In the genomic region with DNA sequence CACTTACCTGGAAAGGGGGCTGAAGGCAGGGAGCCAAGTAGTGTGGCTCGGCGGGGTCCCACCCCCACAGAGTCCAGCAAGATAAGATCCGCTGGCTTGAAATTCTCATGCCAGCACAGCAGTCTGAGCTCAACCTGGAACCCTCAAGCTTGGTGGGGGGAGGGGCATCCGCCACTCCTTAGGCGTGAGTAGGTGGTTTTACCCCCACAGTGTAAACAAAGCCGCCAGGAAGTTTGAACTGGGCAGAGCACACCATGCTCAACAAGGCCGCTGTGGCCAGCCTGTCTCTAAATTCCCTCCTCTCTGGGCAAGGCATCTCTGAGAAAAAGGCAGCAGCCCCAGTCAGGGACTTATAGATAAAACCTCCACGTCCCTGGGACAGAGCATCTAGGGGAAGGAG, we compare ENCODE assay signal across 19 cellular contexts.
A peak's percentile ranks its signal among the peaks of the same experiment; 100 is the strongest.
DNase-seq lines count a peak whose midpoint lies in the region; ATAC-seq, FAIRE-seq and TF ChIP-seq lines count a peak whose summit lies in the region.
"Had no signal": no experiment of that assay in that cellular context is flagged by ENCODE, and none has a peak within 500 bp of the region (broad histone marks: within the 10 kb centered on the region; RNA-seq: fewer than 3 reads in every experiment).

No MANE protein-coding gene starts in this region.

- DNase-seq in DND-41 (peak; percentile 18), HK-2 (ENCODE audit: unreplicated experiment) (peak; percentile 9), H1 (ENCODE audit: low read depth in 1 of 2, low spot score in 2 of 2) (peak; percentile 9 to 49), lower lobe of right lung (peak; percentile 49), GM12891 (ENCODE audit: insufficient read length, low spot score) (no peak)
- DNase-seq: HCEC 1CT; NCI-H1048; NCI-H2081 treated with DMSO at 0.1 percent for 48 hours; NCI-H524 treated with DMSO at 0.1 percent for 48 hours; NK-92 treated with Interleukin-12 subunit alpha and Interleukin-12 subunit beta, amount 100 ng/mL, for 24 hours; PC-3; SW 1271 had no signal

- H2BK20ac ChIP-seq in H1 (ENCODE audit: low read length) = no peak overlapping the region

- FAIRE-seq in H1 (lab: Jason Lieb, UNC) (no peak), GM12891 (lab: Jason Lieb, UNC) (no peak)
- FAIRE-seq: A549, GM19239 had no signal

- POLR2A ChIA-PET in H1 (lab: Charles Lee; ENCODE audit: partially characterized antibody) = no interaction called here

- no peak overlapping the region for H3K56ac ChIP-seq in H1 (replicated peaks; ENCODE audit: insufficient read length, low read depth, low read length)

- H3K18ac ChIP-seq in H1 (ENCODE audit: extremely low read depth, low read length) = no peak overlapping the region

- H2AFZ ChIP-seq in DND-41 (ENCODE audit: low read depth, low read length) (no peak overlapping the region), H1 (ENCODE audit: low read length) (peak overlapping the region; percentile 91)

- H3K9me3 ChIP-seq in DND-41 (ENCODE audit: insufficient read depth, low read length, severe bottlenecking) = no peaks in the 10 kb centered on the region
- H3K9me3 ChIP-seq in H1 (ENCODE audit: insufficient read depth in 2 of 2, low read depth in 1 of 2, low read length in 1 of 2) = no peaks in the 10 kb centered on the region
- H3K9me3 ChIP-seq in lower lobe of right lung = no peaks in the 10 kb centered on the region
- H3K9me3 ChIP-seq: A549 had no signal

- no peaks in the 10 kb centered on the region for H3K27me3 ChIP-seq in DND-41 (ENCODE audit: insufficient read depth, low read length, poor library complexity)
- H3K27me3 ChIP-seq in H1 (replicated peaks in 1 of 4; ENCODE audit: control insufficient read depth in 3 of 4, extremely low read depth in 1 of 4, insufficient read depth in 3 of 4, low read length in 3 of 4) = no peaks in the 10 kb centered on the region
- no peaks in the 10 kb centered on the region for H3K27me3 ChIP-seq in lower lobe of right lung (ENCODE audit: low read depth)
- H3K27me3 ChIP-seq: BLaER1 treated with 17β-estradiol and CSF1 and Interleukin-3, amounts not matched to agents 10 nM and 100 nM had no signal

- no peaks in the 10 kb centered on the region for H3K4me1 ChIP-seq in DND-41 (ENCODE audit: insufficient read depth, low read length)
- peaks cover 0 to 5% (median 0%) of the 10 kb centered on the region in 4 experiments; a peak in 2 of 7 replicates for H3K4me1 ChIP-seq in H1 (replicated peaks in 1 of 4; ENCODE audit: control insufficient read depth in 3 of 4, insufficient read depth in 4 of 4, low read length in 3 of 4)
- H3K4me1 ChIP-seq in lower lobe of right lung = no peaks in the 10 kb centered on the region
- H3K4me1 ChIP-seq: A549; BLaER1 treated with 17β-estradiol and CSF1 and Interleukin-3, amounts not matched to agents 10 nM and 100 nM had no signal

- intact Hi-C loops in lower lobe of right lung (cut with DNase I) = no loop called here

- TF ChIP-seq RAD21 in H1 (IDR thresholded peaks at IDR 0.05 in 1 of 2, conservative IDR thresholded peaks at IDR 0.05 in 1 of 2; ENCODE audit: low read depth in 2 of 2, low read length in 2 of 2) = no peak

- H3K23me2 ChIP-seq in H1 (ENCODE audit: low read depth, low read length) = no peaks in the 10 kb centered on the region

- CTCF ChIA-PET in H1 (lab: Charles Lee; ENCODE audit: partially characterized antibody) = interaction anchor here (0.8 to 1.4 kb wide), 3 partner anchors 14 to 204 kb away, joined by 3 to 4 read pairs (median 3); no protein-coding TSS in a partner anchor

- H3K9ac ChIP-seq in DND-41 (ENCODE audit: low read depth, low read length) = no peak overlapping the region
- no peak overlapping the region for H3K9ac ChIP-seq in H1 (replicated peaks in 1 of 4; ENCODE audit: extremely low read depth in 1 of 4, low read depth in 3 of 4, low read length in 3 of 4)
- H3K9ac ChIP-seq: BLaER1 treated with 17β-estradiol and CSF1 and Interleukin-3, amounts not matched to agents 10 nM and 100 nM; KMS-11 had no signal

- no peak overlapping the region for H3K23ac ChIP-seq in H1 (ENCODE audit: insufficient read length)

- H3K27ac ChIP-seq in DND-41 (ENCODE audit: low read length) (no peak overlapping the region), H1 (ENCODE audit: low read depth, low read length) (no peak overlapping the region), lower lobe of right lung (no peak overlapping the region)
- H3K27ac ChIP-seq: A549; BLaER1 treated with 17β-estradiol and CSF1 and Interleukin-3, amounts not matched to agents 10 nM and 100 nM; KMS-11 had no signal

- no peak overlapping the region for H2AK5ac ChIP-seq in H1 (ENCODE audit: low read depth, low read length)

- 68% methylated on average over 8 of the region's 8 CpGs; no CpG with 5 or more reads in 1 of the 2 experiments for WGBS in H1 (ENCODE audit: extremely low coverage in 1 of 2, insufficient coverage in 1 of 2, insufficient read length in 1 of 2, insufficient replicate concordance in 2 of 2, low coverage in 1 of 2, low lambda C conversion rate in 2 of 2, missing lambda C conversion rate in 1 of 2), 2 experiments

- no peak overlapping the region for H3K4ac ChIP-seq in H1 (replicated peaks; ENCODE audit: insufficient read length, low read depth, low read length)

- TF ChIP-seq POLR2A in H1 (IDR thresholded peaks at IDR 0.05; ENCODE audit: control extremely low read depth in 1 of 2, low read depth in 2 of 2, low read length in 2 of 2) = no peak
- TF ChIP-seq POLR2A in GM12891 (IDR thresholded peaks at IDR 0.05; ENCODE audit: low read depth, low read length) = no peak

- H4K20me1 ChIP-seq in DND-41 (ENCODE audit: insufficient read depth, low read length) (no peaks in the 10 kb centered on the region), H1 (replicated peaks in 1 of 2; ENCODE audit: control insufficient read depth in 1 of 2, insufficient read depth in 2 of 2, low read length in 2 of 2) (no peaks in the 10 kb centered on the region)
- H4K20me1 ChIP-seq: BLaER1 treated with 17β-estradiol and CSF1 and Interleukin-3, amounts not matched to agents 10 nM and 100 nM had no signal

- no peaks in the 10 kb centered on the region for H3K79me1 ChIP-seq in H1 (ENCODE audit: low read depth, low read length)

- no peak overlapping the region for H3K14ac ChIP-seq in H1 (ENCODE audit: insufficient read length)

- no peak for TF ChIP-seq CTCF in DND-41 (IDR thresholded peaks at IDR 0.05; ENCODE audit: borderline replicate concordance, extremely low read depth, low read length, poor library complexity, severe bottlenecking)
- TF ChIP-seq CTCF in H1 (IDR thresholded peaks at IDR 0.05; ENCODE audit: control extremely low read depth in 1 of 3, insufficient read depth in 1 of 3, low read depth in 1 of 3, low read length in 3 of 3) = no peak
- no peak for TF ChIP-seq CTCF in lower lobe of right lung (IDR thresholded peaks at IDR 0.05)

- no peak overlapping the region for H3K4me2 ChIP-seq in DND-41 (ENCODE audit: insufficient read depth, low read length)
- H3K4me2 ChIP-seq in H1 (ENCODE audit: insufficient read depth in 1 of 2, low read depth in 2 of 2, low read length in 2 of 2) = no peak overlapping the region
- H3K4me2 ChIP-seq: A549; BLaER1 treated with 17β-estradiol and CSF1 and Interleukin-3, amounts not matched to agents 10 nM and 100 nM; KMS-11 had no signal

- H2BK12ac ChIP-seq in H1 (ENCODE audit: low read depth, low read length) = 0 out of 2 replicates have a peak overlapping the region, but pooled peaks have one; percentile 23

- H3K79me2 ChIP-seq in DND-41 (ENCODE audit: insufficient read depth, low read length) = no peaks in the 10 kb centered on the region
- H3K79me2 ChIP-seq in H1 (ENCODE audit: control insufficient read depth in 1 of 2, insufficient read depth in 2 of 2, low read length in 2 of 2) = no peaks in the 10 kb centered on the region

- H3K36me3 ChIP-seq in DND-41 (ENCODE audit: insufficient read depth, low read length) = no peaks in the 10 kb centered on the region
- no peaks in the 10 kb centered on the region for H3K36me3 ChIP-seq in H1 (ENCODE audit: control insufficient read depth in 2 of 4, insufficient read depth in 4 of 4, low read length in 3 of 4)
- no peaks in the 10 kb centered on the region for H3K36me3 ChIP-seq in lower lobe of right lung
- H3K36me3 ChIP-seq: BLaER1 treated with 17β-estradiol and CSF1 and Interleukin-3, amounts not matched to agents 10 nM and 100 nM had no signal

- no peak overlapping the region for H4K8ac ChIP-seq in H1 (ENCODE audit: extremely low read depth, insufficient read depth, low read length)

- ATAC-seq in DND-41 (ENCODE audit: insufficient read depth, low read depth) (0 out of 3 replicates have a peak, but pooled peaks have one; percentile 31), lower lobe of right lung (peak; percentile 55 to 58), GM19023 (IDR thresholded peaks at IDR 0.05; ENCODE audit: unreplicated experiment) (no peak), GM18858 (IDR thresholded peaks at IDR 0.05; ENCODE audit: unreplicated experiment) (no peak), GM19452 (IDR thresholded peaks at IDR 0.05; ENCODE audit: unreplicated experiment) (no peak)
- ATAC-seq: A549, PC-3 had no signal

- H2BK5ac ChIP-seq in H1 (ENCODE audit: low read depth, low read length) = 0 out of 2 replicates have a peak overlapping the region, but pooled peaks have one; percentile 39

- no peak overlapping the region for H4K91ac ChIP-seq in H1 (replicated peaks; ENCODE audit: insufficient read length, low read length)

- H3K4me3 ChIP-seq in DND-41 (ENCODE audit: low read depth in 1 of 2, low read length in 2 of 2) = no peak overlapping the region
- no peak overlapping the region for H3K4me3 ChIP-seq in H1 (ENCODE audit: extremely low read depth in 1 of 4, insufficient read depth in 2 of 4, low read depth in 3 of 4, low read length in 4 of 4)
- no peak overlapping the region for H3K4me3 ChIP-seq in lower lobe of right lung
- H3K4me3 ChIP-seq: A549; BLaER1 treated with 17β-estradiol and CSF1 and Interleukin-3, amounts not matched to agents 10 nM and 100 nM had no signal

- no peak for TF ChIP-seq EP300 in H1 (IDR thresholded peaks at IDR 0.05; ENCODE audit: borderline replicate concordance in 1 of 2, low read depth in 2 of 2, low read length in 2 of 2)

- H2BK120ac ChIP-seq in H1 (replicated peaks; ENCODE audit: low read depth, low read length) = no peak overlapping the region

- no peak overlapping the region for H4K5ac ChIP-seq in H1 (ENCODE audit: insufficient read length, low read depth, low read length)

- H2BK15ac ChIP-seq in H1 (ENCODE audit: low read length) = no peak overlapping the region

TF ChIP-seq in H1, 55 proteins besides CTCF, POLR2A, EP300 and RAD21 (continues in another document):
- no peak for TF ChIP-seq HDAC6 (IDR thresholded peaks at IDR 0.05; ENCODE audit: low read depth, low read length)
- TF ChIP-seq SAP30 (IDR thresholded peaks at IDR 0.05; ENCODE audit: insufficient read depth, insufficient replicate concordance, low read length) = no peak
- no peak for TF ChIP-seq BRCA1 (IDR thresholded peaks at IDR 0.05; ENCODE audit: low read depth, low read length)
- no peak for TF ChIP-seq KDM5A (IDR thresholded peaks at IDR 0.05; ENCODE audit: low read length)

TF ChIP-seq in GM12891, 5 proteins besides CTCF, POLR2A, EP300 and RAD21:
- no peak for TF ChIP-seq PAX5 (IDR thresholded peaks at IDR 0.05; ENCODE audit: insufficient read depth, low read length, severe bottlenecking)
- no peak for TF ChIP-seq SPI1 (IDR thresholded peaks at IDR 0.05; ENCODE audit: low read depth, low read length)
- no peak for TF ChIP-seq TAF1 (IDR thresholded peaks at IDR 0.05; ENCODE audit: low read depth, low read length)
- TF ChIP-seq POU2F2 (IDR thresholded peaks at IDR 0.05; ENCODE audit: low read depth, low read length) = no peak
- no peak for TF ChIP-seq POLR2AphosphoS5 (IDR thresholded peaks at IDR 0.05; ENCODE audit: low read depth, low read length)

Comparison
In these comparisons a context has a peak if more than half of its experiments do, and no peak if none do; other contexts are left out.
1. ATAC-seq: peak in DND-41 (single experiment) and lower lobe of right lung (2 of 2); none in GM19023 (single experiment), GM18858 (single experiment) and GM19452 (single experiment).